In the genomic region with DNA sequence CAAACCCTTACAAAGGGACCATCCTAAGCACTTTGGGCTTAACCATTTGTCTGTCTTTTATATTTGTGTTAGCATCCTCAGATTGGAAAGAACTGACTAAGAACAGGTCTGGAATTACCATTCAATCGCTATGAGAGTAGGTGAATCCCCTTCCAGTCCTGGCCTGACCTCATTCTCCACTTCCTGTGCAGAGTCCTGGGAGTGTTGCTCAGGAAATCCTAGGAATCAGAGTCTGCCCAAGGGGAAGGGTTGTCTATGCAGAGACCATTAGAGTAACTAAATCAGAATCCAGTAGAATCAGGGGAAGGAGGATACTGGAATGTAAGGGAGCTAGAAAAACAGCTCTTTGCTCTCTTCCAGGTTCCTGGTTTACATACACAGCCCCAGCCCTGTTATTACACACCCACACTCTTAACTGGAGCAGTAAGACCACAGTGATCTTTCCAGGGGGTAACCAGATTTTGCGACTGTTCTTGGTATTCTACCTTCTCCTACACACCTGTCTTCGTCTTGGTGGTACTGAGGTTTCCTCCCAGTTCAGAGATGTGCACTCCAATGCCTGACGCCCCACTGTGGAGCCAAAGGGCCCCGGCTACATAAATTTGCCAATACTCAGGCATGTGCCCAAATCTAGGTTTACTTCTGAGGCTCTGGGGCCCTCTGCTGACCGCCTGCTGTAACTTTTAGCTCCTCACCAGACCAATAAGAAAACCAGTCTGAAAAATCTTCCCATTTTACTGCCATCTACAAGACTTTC, we compare ENCODE assay signal across 1 cellular context.
TF ChIP-seq lines count a peak whose summit lies in the region.

No MANE protein-coding gene starts in this region.

TF ChIP-seq in HepG2, 621 proteins besides CTCF, POLR2A, EP300 and RAD21 (continued from another document):
- TF ChIP-seq, protein P1, sequence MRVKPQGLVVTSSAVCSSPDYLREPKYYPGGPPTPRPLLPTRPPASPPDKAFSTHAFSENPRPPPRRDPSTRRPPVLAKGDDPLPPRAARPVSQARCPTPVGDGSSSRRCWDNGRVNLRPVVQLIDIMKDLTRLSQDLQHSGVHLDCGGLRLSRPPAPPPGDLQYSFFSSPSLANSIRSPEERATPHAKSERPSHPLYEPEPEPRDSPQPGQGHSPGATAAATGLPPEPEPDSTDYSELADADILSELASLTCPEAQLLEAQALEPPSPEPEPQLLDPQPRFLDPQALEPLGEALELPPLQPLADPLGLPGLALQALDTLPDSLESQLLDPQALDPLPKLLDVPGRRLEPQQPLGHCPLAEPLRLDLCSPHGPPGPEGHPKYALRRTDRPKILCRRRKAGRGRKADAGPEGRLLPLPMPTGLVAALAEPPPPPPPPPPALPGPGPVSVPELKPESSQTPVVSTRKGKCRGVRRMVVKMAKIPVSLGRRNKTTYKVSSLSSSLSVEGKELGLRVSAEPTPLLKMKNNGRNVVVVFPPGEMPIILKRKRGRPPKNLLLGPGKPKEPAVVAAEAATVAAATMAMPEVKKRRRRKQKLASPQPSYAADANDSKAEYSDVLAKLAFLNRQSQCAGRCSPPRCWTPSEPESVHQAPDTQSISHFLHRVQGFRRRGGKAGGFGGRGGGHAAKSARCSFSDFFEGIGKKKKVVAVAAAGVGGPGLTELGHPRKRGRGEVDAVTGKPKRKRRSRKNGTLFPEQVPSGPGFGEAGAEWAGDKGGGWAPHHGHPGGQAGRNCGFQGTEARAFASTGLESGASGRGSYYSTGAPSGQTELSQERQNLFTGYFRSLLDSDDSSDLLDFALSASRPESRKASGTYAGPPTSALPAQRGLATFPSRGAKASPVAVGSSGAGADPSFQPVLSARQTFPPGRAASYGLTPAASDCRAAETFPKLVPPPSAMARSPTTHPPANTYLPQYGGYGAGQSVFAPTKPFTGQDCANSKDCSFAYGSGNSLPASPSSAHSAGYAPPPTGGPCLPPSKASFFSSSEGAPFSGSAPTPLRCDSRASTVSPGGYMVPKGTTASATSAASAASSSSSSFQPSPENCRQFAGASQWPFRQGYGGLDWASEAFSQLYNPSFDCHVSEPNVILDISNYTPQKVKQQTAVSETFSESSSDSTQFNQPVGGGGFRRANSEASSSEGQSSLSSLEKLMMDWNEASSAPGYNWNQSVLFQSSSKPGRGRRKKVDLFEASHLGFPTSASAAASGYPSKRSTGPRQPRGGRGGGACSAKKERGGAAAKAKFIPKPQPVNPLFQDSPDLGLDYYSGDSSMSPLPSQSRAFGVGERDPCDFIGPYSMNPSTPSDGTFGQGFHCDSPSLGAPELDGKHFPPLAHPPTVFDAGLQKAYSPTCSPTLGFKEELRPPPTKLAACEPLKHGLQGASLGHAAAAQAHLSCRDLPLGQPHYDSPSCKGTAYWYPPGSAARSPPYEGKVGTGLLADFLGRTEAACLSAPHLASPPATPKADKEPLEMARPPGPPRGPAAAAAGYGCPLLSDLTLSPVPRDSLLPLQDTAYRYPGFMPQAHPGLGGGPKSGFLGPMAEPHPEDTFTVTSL (CRISPR knock-in tag; IDR thresholded peaks at IDR 0.05; ENCODE audit: borderline replicate concordance) = no peak
- TF ChIP-seq GPN1 (CRISPR knock-in tag; IDR thresholded peaks at IDR 0.05; ENCODE audit: borderline replicate concordance) = no peak
TF ChIP-seq in HepG2: peak in this region for 2.
